10 cellular contexts compared by ENCODE assay signal in genomic region chr9:136742640-136743391, GRCh38. TPM values are rescaled to one million over a fixed set of nuclear protein-coding genes. Genes with fewer than 3 reads are reported as not detected.
A peak's percentile ranks its signal among the peaks of the same experiment; 100 is the strongest.
DNase-seq lines count a peak whose midpoint lies in the region; ATAC-seq, FAIRE-seq and TF ChIP-seq lines count a peak whose summit lies in the region.
"Had no signal": no experiment of that assay in that cellular context is flagged by ENCODE, and none has a peak within 500 bp of the region (broad histone marks: within the 10 kb centered on the region; RNA-seq: fewer than 3 reads in every experiment).

Gene LCN10, minus strand, starts transcription at chr9:136742940. Its CDS starts 37 bp downstream, at chr9:136742903.

- FAIRE-seq in HepG2 (lab: Jason Lieb, UNC): no peak
- no peak for FAIRE-seq in D721Med (lab: Jason Lieb, UNC)

- no TSS peak for BruUV-seq in HCT116 (replicated peaks; lab: Mats Ljungman, UMichigan)
- BruUV-seq in HepG2 (replicated peaks; lab: Mats Ljungman, UMichigan): no TSS peak

- CTCF ChIA-PET in AG04449 (lab: Yijun Ruan, JAX) (interaction anchor here (1.0 to 2.5 kb wide), 3 partner anchors 15 to 28 kb away, joined by 3 to 9 read pairs (median 4); partner anchors contain the start of gene LCN8), HCT116 (lab: Charles Lee) (no interaction called here), HepG2 (lab: Yijun Ruan, JAX; ENCODE audit: low intra/inter-chr PET ratio, low total read pairs) (no interaction called here)

- H3K79me2 ChIP-seq in HCT116 (ENCODE audit: insufficient read depth, low read length) (no peaks in the 10 kb centered on the region), HepG2 (ENCODE audit: insufficient read depth, low read length) (no peaks in the 10 kb centered on the region)

- TF ChIP-seq EP300 in HepG2 (IDR thresholded peaks at IDR 0.05; ENCODE audit: low read depth in 2 of 2, low read length in 2 of 2) (no peak), HepG2 (CRISPR knock-in tag; IDR thresholded peaks at IDR 0.05; ENCODE audit: borderline replicate concordance) (no peak)

- H3K4me3 Mint-ChIP-seq in activated naive CD8-positive, alpha-beta T cell treated with anti-CD3 and anti-CD28 coated beads, Interleukin-2, amount 10 ng/mL, durations not matched to agents 7 days and 5 days: peak within 1 kb of the TSS; percentile 58

- no peaks in the 10 kb centered on the region for H3K27me3 Mint-ChIP-seq in activated naive CD8-positive, alpha-beta T cell treated with anti-CD3 and anti-CD28 coated beads, Interleukin-2, amount 10 ng/mL, durations not matched to agents 7 days and 5 days

- no peaks in the 10 kb centered on the region for H3K9me3 Mint-ChIP-seq in activated naive CD8-positive, alpha-beta T cell treated with anti-CD3 and anti-CD28 coated beads, Interleukin-2, amount 10 ng/mL, durations not matched to agents 7 days and 5 days

- H3K27me3 ChIP-seq in HCT116 (ENCODE audit: insufficient read depth, low read length): no peaks in the 10 kb centered on the region
- peaks cover 23 to 89% of the 10 kb centered on the region in 2 experiments for H3K27me3 ChIP-seq in HepG2 (ENCODE audit: control insufficient read depth in 1 of 2, insufficient read depth in 2 of 2, low read length in 2 of 2)

- H3K27ac Mint-ChIP-seq in activated naive CD8-positive, alpha-beta T cell treated with anti-CD3 and anti-CD28 coated beads, Interleukin-2, amount 10 ng/mL, durations not matched to agents 7 days and 5 days: no peak within 1 kb of the TSS

- in situ Hi-C loops in HepG2 (cut with HindIII; ENCODE audit: extremely low pct_ligation_motif_present, low pct_unique_long_range_greater_than_20kb): no loop called here

- DNase-seq in AG04449 (ENCODE audit: low read depth, low spot score): no peak
- DNase-seq in HCT116 (ENCODE audit: low read depth, low spot score): no peak
- DNase-seq in activated naive CD8-positive, alpha-beta T cell treated with anti-CD3 and anti-CD28 coated beads, Interleukin-2, amount 10 ng/mL, durations not matched to agents 7 days and 5 days: no peak
- peak; percentile 49 for DNase-seq in HepG2 (ENCODE audit: low spot score)
- DNase-seq in central memory CD4-positive, alpha-beta T cell: no peak
- DNase-seq in RKO (ENCODE audit: low spot score): no peak
- no peak for DNase-seq in D721Med (ENCODE audit: insufficient read length, low spot score)

- H3K36me3 Mint-ChIP-seq in activated naive CD8-positive, alpha-beta T cell treated with anti-CD3 and anti-CD28 coated beads, Interleukin-2, amount 10 ng/mL, durations not matched to agents 7 days and 5 days: no peaks in the 10 kb centered on the region

- TF ChIP-seq POLR2A in HCT116 (IDR thresholded peaks at IDR 0.05; ENCODE audit: borderline replicate concordance, extremely low read depth, insufficient read depth, insufficient read length) (no peak), HepG2 (IDR thresholded peaks at IDR 0.05; ENCODE audit: insufficient read depth in 1 of 2, low read depth in 2 of 2, low read length in 2 of 2) (no peak)

- TF ChIP-seq CTCF in AG04449 (IDR thresholded peaks at IDR 0.05; ENCODE audit: insufficient read depth, low read length, missing control alignments): peak; percentile 42
- TF ChIP-seq CTCF in HCT116 (IDR thresholded peaks at IDR 0.05 in 2 of 3, conservative IDR thresholded peaks at IDR 0.05 in 1 of 3; ENCODE audit: borderline replicate concordance in 1 of 3, insufficient read depth in 1 of 3, low read depth in 2 of 3, low read length in 2 of 3): peak in 2 of 3 experiments; percentile 48 to 71; a peak in 4 of 6 replicates
- peak; percentile 78 for TF ChIP-seq CTCF in HepG2 (CRISPR knock-in tag; IDR thresholded peaks at IDR 0.05)
- TF ChIP-seq CTCF in D721Med (IDR thresholded peaks at IDR 0.05; ENCODE audit: insufficient read depth, missing control alignments): no peak

- H3K9me3 ChIP-seq in HCT116 (ENCODE audit: control insufficient read depth in 1 of 2, insufficient read depth in 1 of 2, low read depth in 1 of 2, low read length in 2 of 2): no peaks in the 10 kb centered on the region
- H3K9me3 ChIP-seq in HepG2 (ENCODE audit: low read length): no peaks in the 10 kb centered on the region

- intact Hi-C loops in HCT116 (cut with micrococcal nuclease) (no loop called here), HepG2 (cut with micrococcal nuclease; ENCODE audit: unreplicated experiment) (no loop called here)

- no peaks in the 10 kb centered on the region for H3K9me2 ChIP-seq in HCT116 (ENCODE audit: insufficient read depth)

- H3K36me3 ChIP-seq in HCT116 (ENCODE audit: control insufficient read depth in 1 of 2, insufficient read depth in 2 of 2, low read length in 2 of 2) (no peaks in the 10 kb centered on the region), HepG2 (replicated peaks in 1 of 2; ENCODE audit: control insufficient read depth in 1 of 2, insufficient read depth in 2 of 2, low read length in 2 of 2) (no peaks in the 10 kb centered on the region)

- TF ChIP-seq RAD21 in HCT116 (IDR thresholded peaks at IDR 0.05; ENCODE audit: low read depth): no peak
- TF ChIP-seq RAD21 in HepG2 (CRISPR knock-in tag; IDR thresholded peaks at IDR 0.05): no peak

- H4K20me1 ChIP-seq in HCT116 (ENCODE audit: insufficient read depth) (no peaks in the 10 kb centered on the region), HepG2 (ENCODE audit: insufficient read depth, low read length) (no peaks in the 10 kb centered on the region)

- no peak within 1 kb of the TSS for H3K4me2 ChIP-seq in HCT116 (ENCODE audit: low read length)
- H3K4me2 ChIP-seq in HepG2 (ENCODE audit: low read depth, low read length): peak within 1 kb of the TSS; percentile 58

- H3K9ac ChIP-seq in HCT116 (ENCODE audit: low read length) (no peak within 1 kb of the TSS), HepG2 (ENCODE audit: insufficient read depth, low read depth, low read length) (no peak within 1 kb of the TSS)

- H3K4me3 ChIP-seq in AG04449 (ENCODE audit: low read depth, low read length) (no peak within 1 kb of the TSS), HCT116 (replicated peaks in 1 of 2; ENCODE audit: low read depth in 1 of 2, low read length in 2 of 2) (no peak within 1 kb of the TSS), HepG2 (replicated peaks in 1 of 3; ENCODE audit: insufficient read depth in 1 of 3, low read depth in 2 of 3, low read length in 3 of 3) (peak within 1 kb of the TSS in 2 of 3 experiments; percentile 6 to 53; a peak in 3 of 6 replicates)
- H3K4me3 ChIP-seq: skin epidermis had no signal

- H2AFZ ChIP-seq in HCT116 (ENCODE audit: low read depth, low read length, poor library complexity, severe bottlenecking) (no peak within 1 kb of the TSS), HepG2 (ENCODE audit: low read length) (no peak within 1 kb of the TSS)

- POLR2A ChIA-PET in AG04449 (lab: Yijun Ruan, JAX): interaction anchor here (1.5 kb wide), 1 partner anchor 15 kb away, joined by 3 read pairs; no protein-coding TSS in a partner anchor
- POLR2A ChIA-PET in HCT116 (lab: Charles Lee): no interaction called here
- POLR2A ChIA-PET in activated naive CD8-positive, alpha-beta T cell treated with anti-CD3 and anti-CD28 coated beads, Interleukin-2, amount 10 ng/mL, durations not matched to agents 7 days and 5 days (lab: Charles Lee): interaction anchor here (0.6 to 3.9 kb wide), 2 partner anchors 15 to 27 kb away, joined by 3 to 20 read pairs; no protein-coding TSS in a partner anchor
- POLR2A ChIA-PET in HepG2 (lab: Yijun Ruan, JAX): interaction anchor here (0.5 to 5.2 kb wide), 2 partner anchors 14 to 21 kb away, joined by 3 to 27 read pairs; no protein-coding TSS in a partner anchor

- H3K4me1 ChIP-seq in HCT116 (ENCODE audit: control insufficient read depth in 1 of 2, insufficient read depth in 2 of 2, low read length in 2 of 2) (no peaks in the 10 kb centered on the region), HepG2 (ENCODE audit: insufficient read depth, low read length) (peaks cover 25% of the 10 kb centered on the region)

- RAD21 ChIA-PET in HCT116 (lab: Charles Lee; ENCODE audit: low non-redundant PET in 1 of 2, low total read pairs in 2 of 2, uncharacterized antibody in 2 of 2, unreplicated experiment in 2 of 2): no interaction called here

- H3K27ac ChIP-seq in HCT116 (ENCODE audit: low read depth, low read length): no peak within 1 kb of the TSS
- H3K27ac ChIP-seq in HepG2 (ENCODE audit: extremely low read length, insufficient read depth, low read length): no peak within 1 kb of the TSS
- H3K27ac ChIP-seq: epithelial cell of prostate had no signal

- peaks cover 4% of the 10 kb centered on the region for H3K4me1 Mint-ChIP-seq in activated naive CD8-positive, alpha-beta T cell treated with anti-CD3 and anti-CD28 coated beads, Interleukin-2, amount 10 ng/mL, durations not matched to agents 7 days and 5 days

- ATAC-seq in HCT116 (peak; percentile 85), HepG2 (peak; percentile 69), GM19351 (IDR thresholded peaks at IDR 0.05; ENCODE audit: unreplicated experiment) (no peak)
- ATAC-seq in activated naive CD8-positive, alpha-beta T cell treated with anti-CD3 and anti-CD28 coated beads, Interleukin-2, amount 10 ng/mL, durations not matched to agents 7 days and 5 days (ENCODE audit: low read depth): no peak

- WGBS in HepG2 (ENCODE audit: low lambda C conversion rate): 0% methylated on average over 1 of the region's 23 CpGs

RNA-seq across cellular contexts. Expression of gene LCN10, which starts in this region (rescaled TPM):
- total RNA-seq in HCT116 (2021; ENCODE audit: unreplicated experiment) (not detected), HepG2 (2016; rRNA removed; fragmentation: Illumina TruSeq; extraction: Trizol) (0.14 and 0.53 TPM in 2 replicates)
- 0.07 TPM in 1 of 2 replicates, not detected in the other for polyA plus RNA-seq in HCT116 (2012)
- 1 to 10 TPM in 1 of 2 experiments, under 1 TPM in 1; 1.00 to 1.0 TPM for total RNA-seq in activated naive CD8-positive, alpha-beta T cell treated with anti-CD3 and anti-CD28 coated beads, Interleukin-2, amount 10 ng/mL, durations not matched to agents 7 days and 5 days
- total RNA-seq in HepG2 (2016; cell fraction: cytosol; rRNA removed; fragmentation: Illumina TruSeq; extraction: Trizol; ENCODE audit: low read depth): not detected in 2 replicates
- 0.13 and 0.19 TPM in 2 replicates for total RNA-seq in HepG2 (2016; cell fraction: insoluble cytoplasmic fraction; rRNA removed; fragmentation: Illumina TruSeq; extraction: Trizol)
- total RNA-seq in HepG2 (2016; cell fraction: membrane; rRNA removed; fragmentation: Illumina TruSeq; extraction: Trizol): 0.34 TPM in 2 replicates
- 0.22 TPM in 1 of 2 replicates, not detected in the other for total RNA-seq in HepG2 (2016; cell fraction: nucleus; rRNA removed; fragmentation: Illumina TruSeq; extraction: Trizol)
- polyA plus RNA-seq in HepG2 (2011; rRNA removed): 0.61 and 0.84 TPM in 2 replicates
- 0.82 and 1.0 TPM in 2 replicates for polyA plus RNA-seq in HepG2 (2011; cell fraction: cytosol; rRNA removed)
- polyA plus RNA-seq in HepG2 (2011; cell fraction: nucleus; rRNA removed): 0.85 and 1.8 TPM in 2 replicates
- 1.5 and 1.8 TPM in 2 replicates for polyA plus RNA-seq in HepG2 (2012)
- 0.18 and 0.24 TPM in 2 replicates for polyA plus RNA-seq in HepG2 (2016; cell fraction: cytosol; fragmentation: Illumina TruSeq; extraction: Trizol; ENCODE audit: low read depth)
- polyA plus RNA-seq in HepG2 (2016; cell fraction: insoluble cytoplasmic fraction; fragmentation: Illumina TruSeq; extraction: Trizol; ENCODE audit: low read depth): 0.27 and 0.43 TPM in 2 replicates
- polyA plus RNA-seq in HepG2 (2016; cell fraction: membrane; fragmentation: Illumina TruSeq; extraction: Trizol; ENCODE audit: low read depth): 0.15 and 0.43 TPM in 2 replicates
- polyA plus RNA-seq in HepG2 (2016; cell fraction: nucleus; fragmentation: Illumina TruSeq; extraction: Trizol; ENCODE audit: insufficient read depth, low read depth): 0.41 and 0.74 TPM in 2 replicates
- 0.30 and 1.0 TPM in 2 replicates for polyA minus RNA-seq in HepG2 (2011; rRNA and poly(A)+ RNA removed; ENCODE audit: low replicate concordance)
- not detected in 2 replicates for polyA minus RNA-seq in HepG2 (2011; cell fraction: cytosol; rRNA and poly(A)+ RNA removed)
- polyA minus RNA-seq in HepG2 (2011; cell fraction: nucleus; rRNA and poly(A)+ RNA removed): not detected in 2 replicates

Comparison
In these comparisons a context has a peak if more than half of its experiments do, and no peak if none do; other contexts are left out.
1. Peak in ATAC-seq in HCT116; RNA of the gene not detected or under 1 TPM.
2. H3K4me3 ChIP-seq: peak in HepG2 (2 of 3); none in AG04449 (single experiment) and HCT116 (0 of 2).